Comparison of ENCODE assay signal across 30 cellular contexts in genomic region chr12:129310346-129310745, GRCh38.
"Had no signal": no experiment of that assay in that cellular context is flagged by ENCODE, and none has a peak within 500 bp of the region (broad histone marks: within the 10 kb centered on the region; RNA-seq: fewer than 3 reads in every experiment).

No MANE protein-coding gene starts in this region.

- H3K27me3 ChIP-seq: brain microvascular endothelial cell had no signal

- ATAC-seq: activated CD8-positive, alpha-beta memory T cell treated with anti-CD3 and anti-CD28 coated beads, Interleukin-2, amount 10 ng/mL, durations not matched to agents 7 days and 5 days; activated naive CD8-positive, alpha-beta T cell treated with anti-CD3 and anti-CD28 coated beads, Interleukin-2, amount 50 U/mL, for 24 hours; Right ventricle myocardium inferior had no signal

- H3K36me3 ChIP-seq: brain microvascular endothelial cell, WERI-Rb-1 had no signal

- DNase-seq: activated CD4-positive, alpha-beta memory T cell treated with anti-CD3 and anti-CD28 coated beads, Interleukin-2, amount 10 ng/mL, durations not matched to agents 7 days and 5 days; activated CD4-positive, alpha-beta T cell treated with anti-CD3 and anti-CD28 coated beads for 1 hour; activated CD4-positive, alpha-beta T cell treated with anti-CD3 and anti-CD28 coated beads for 48 hours; activated CD4-positive, CD25-positive, alpha-beta regulatory T cell; activated CD8-positive, alpha-beta memory T cell treated with anti-CD3 and anti-CD28 coated beads for 24 hours; activated CD8-positive, alpha-beta memory T cell treated with anti-CD3 and anti-CD28 coated beads, Interleukin-2, amount 10 ng/mL, durations not matched to agents 7 days and 5 days; activated CD8-positive, alpha-beta memory T cell treated with anti-CD3 and anti-CD28 coated beads, Interleukin-2, amount 50 U/mL, for 48 hours; activated effector memory CD4-positive, alpha-beta T cell treated with Interleukin-2 at 50 U/mL for 16 hours; activated naive CD4-positive, alpha-beta T cell treated with anti-CD3 and anti-CD28 coated beads, Interleukin-2, amount 10 ng/mL, durations not matched to agents 7 days and 5 days; activated naive CD8-positive, alpha-beta T cell treated with anti-CD3 and anti-CD28 coated beads, Interleukin-2, amount 50 U/mL, for 24 hours; activated T-cell treated with anti-CD3 and anti-CD28 coated beads, Interleukin-2, amount 50 U/mL, for 48 hours; aorta; brain microvascular endothelial cell; central memory CD4-positive, alpha-beta T cell; NCI-H1105; NCI-H1417 treated with DMSO at 0.1 percent for 48 hours; NCI-H1694; NCI-H1930; NCI-H2081 treated with DMSO at 0.1 percent for 48 hours; NCI-H2171; NCI-H510A; NCI-H69; NCI-H82; PC-9; SIG-M5; SW 1271; T1000; WERI-Rb-1 had no signal

- H3K4me3 ChIP-seq: PC-9 had no signal

- H3K27ac ChIP-seq: brain microvascular endothelial cell, PC-9, RWPE1, WERI-Rb-1 had no signal
